Comparison of ENCODE assay signal across 1 cellular context in the genomic region with DNA sequence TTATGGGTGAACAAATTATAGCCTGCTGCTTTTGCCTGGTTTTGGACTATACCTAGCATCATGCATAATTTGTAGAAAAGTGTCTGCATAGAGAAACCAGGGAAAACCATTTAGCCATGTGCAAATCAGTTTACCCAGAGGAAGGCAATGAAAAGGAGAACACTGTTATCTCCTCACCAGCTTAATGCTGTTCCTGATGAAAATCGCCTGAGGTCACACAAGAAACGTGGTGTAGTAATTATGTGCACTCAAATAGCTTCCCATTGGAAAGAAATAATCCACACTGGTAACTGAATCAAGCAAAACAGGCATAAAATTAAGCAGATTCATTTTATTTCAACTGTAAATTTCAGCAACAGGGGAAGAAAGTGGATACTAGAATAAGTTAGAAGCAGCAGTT.
TF ChIP-seq lines count a peak whose summit lies in the region.

No MANE protein-coding gene starts in this region.

TF ChIP-seq in SK-N-SH, 30 proteins besides CTCF, POLR2A, EP300 and RAD21 (continued from another document):
- TF ChIP-seq REST (IDR thresholded peaks at IDR 0.05; ENCODE audit: low read depth, low read length), result no peak
- TF ChIP-seq ELF1 (IDR thresholded peaks at IDR 0.05), result no peak
- peak; percentile 76; the same call in 1 of the 2 replicates for TF ChIP-seq RCOR1 (IDR thresholded peaks at IDR 0.05; ENCODE audit: low read length)
- TF ChIP-seq FOXM1 (IDR thresholded peaks at IDR 0.05; ENCODE audit: low read depth), result no peak
- TF ChIP-seq POLR2AphosphoS5 (IDR thresholded peaks at IDR 0.05; ENCODE audit: low read depth, low read length), result no peak
- TF ChIP-seq MAX (IDR thresholded peaks at IDR 0.05; ENCODE audit: low read depth), result no peak
- no peak for TF ChIP-seq USF2 (IDR thresholded peaks at IDR 0.05; ENCODE audit: borderline replicate concordance, low read depth, low read length)
- TF ChIP-seq RXRA (IDR thresholded peaks at IDR 0.05; ENCODE audit: borderline replicate concordance, low read depth), result no peak
- no peak for TF ChIP-seq YY1 (IDR thresholded peaks at IDR 0.05; ENCODE audit: low read depth)
- peak; percentile 71 for TF ChIP-seq FOXJ3 (CRISPR knock-in tag; IDR thresholded peaks at IDR 0.05)
- TF ChIP-seq SIN3A (IDR thresholded peaks at IDR 0.05; ENCODE audit: borderline replicate concordance, low read depth, low read length), result no peak
- TF ChIP-seq GABPA (IDR thresholded peaks at IDR 0.05; ENCODE audit: low read depth), result no peak
- TF ChIP-seq ZBTB33 (IDR thresholded peaks at IDR 0.05; ENCODE audit: borderline replicate concordance, low read depth), result no peak
- TF ChIP-seq JUND (IDR thresholded peaks at IDR 0.05), result no peak
- no peak for TF ChIP-seq FOSL2 (IDR thresholded peaks at IDR 0.05; ENCODE audit: borderline replicate concordance, low read depth)
- TF ChIP-seq MXI1 (IDR thresholded peaks at IDR 0.05; ENCODE audit: low read depth, low read length), result peak; percentile 53; the same call in 1 of the 2 replicates
- no peak for TF ChIP-seq TCF12 (IDR thresholded peaks at IDR 0.05)
- no peak for TF ChIP-seq MEF2A (IDR thresholded peaks at IDR 0.05; ENCODE audit: borderline replicate concordance, low read depth)
- no peak for TF ChIP-seq EZH2phosphoT487 (IDR thresholded peaks at IDR 0.05; ENCODE audit: borderline replicate concordance, low read depth)
- TF ChIP-seq NFIC (IDR thresholded peaks at IDR 0.05; ENCODE audit: borderline replicate concordance), result no peak
- no peak for TF ChIP-seq PBX3 (IDR thresholded peaks at IDR 0.05)
